32 cellular contexts compared by ENCODE assay signal in the genomic region with DNA sequence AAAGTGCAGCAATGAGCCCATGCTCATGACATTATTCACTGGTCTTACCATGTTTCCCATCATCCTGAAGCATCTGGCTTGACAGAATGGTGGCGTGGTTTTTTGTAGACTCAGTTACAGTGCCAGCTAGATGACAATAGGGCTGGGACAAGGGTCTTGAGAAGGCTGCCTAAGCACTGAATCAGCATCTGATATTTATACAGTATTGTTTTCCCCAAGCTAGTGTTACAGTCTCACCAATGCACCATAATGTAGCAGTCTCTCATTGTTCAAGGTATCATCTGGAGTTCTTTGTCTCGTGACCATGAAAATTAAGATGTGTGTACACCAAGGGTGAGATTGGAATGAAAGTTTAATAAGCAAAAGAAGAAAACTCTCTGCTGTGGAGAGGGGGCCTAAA. TPM values are rescaled to one million over a fixed set of nuclear protein-coding genes. Genes with fewer than 3 reads are reported as not detected.
"Had no signal": no experiment of that assay in that cellular context is flagged by ENCODE, and none has a peak within 500 bp of the region (broad histone marks: within the 10 kb centered on the region; RNA-seq: fewer than 3 reads in every experiment).

No MANE protein-coding gene starts in this region.

- H3K9me3 ChIP-seq: colonic mucosa, esophagus squamous epithelium, gastrocnemius medialis, gastroesophageal sphincter, heart left ventricle, heart right ventricle had no signal

- H3K36me3 ChIP-seq: colonic mucosa, esophagus muscularis mucosa, esophagus squamous epithelium, gastrocnemius medialis, gastroesophageal sphincter, heart left ventricle, heart right ventricle had no signal

- FAIRE-seq: colon, endometrium, endothelial cell of umbilical vein, frontal cortex had no signal

- H3K27ac Mint-ChIP-seq: dendritic cell treated with granulocyte-macrophage colony-stimulating factor and Interleukin-4, amounts not matched to agents 40 ng/mL and 50 ng/mL, for 4 days; effector memory CD8-positive, alpha-beta T cell; endodermal cell had no signal

- H3K4me3 ChIP-seq: colonic mucosa, coronary artery, dorsolateral prefrontal cortex, esophagus muscularis mucosa, esophagus squamous epithelium, gastrocnemius medialis, gastroesophageal sphincter, heart left ventricle, heart right ventricle had no signal

- H3K27me3 ChIP-seq: colonic mucosa, dorsolateral prefrontal cortex, esophagus muscularis mucosa, esophagus squamous epithelium, gastrocnemius medialis, gastroesophageal sphincter, heart left ventricle, heart right ventricle had no signal

- DNase-seq: colonic mucosa; cortex of kidney; dermis blood vessel endothelial cell; effector CD4-positive, alpha-beta T cell; effector CD8-positive, alpha-beta T cell; effector memory CD4-positive, alpha-beta T cell; effector memory CD8-positive, alpha-beta T cell; endodermal cell; erythroblast; esophagus squamous epithelium; foreskin fibroblast; foreskin keratinocyte; foreskin melanocyte; gastrocnemius medialis; glutamatergic neuron; head of caudate nucleus; heart left ventricle; heart right ventricle had no signal

- H3K27ac ChIP-seq: colonic mucosa, coronary artery, dorsolateral prefrontal cortex, epithelial cell of prostate, esophagus muscularis mucosa, esophagus squamous epithelium, foreskin keratinocyte, gastrocnemius medialis, gastroesophageal sphincter, heart left ventricle, heart right ventricle had no signal

- H3K4me1 ChIP-seq: colonic mucosa, esophagus muscularis mucosa, foreskin keratinocyte, gastrocnemius medialis, gastroesophageal sphincter, heart left ventricle, heart right ventricle had no signal

- ATAC-seq: effector memory CD8-positive, alpha-beta T cell; esophagus mucosa; foreskin keratinocyte; gastrocnemius medialis; gastroesophageal sphincter; heart left ventricle; heart right ventricle had no signal

- H3K4me3 Mint-ChIP-seq: dendritic cell treated with granulocyte-macrophage colony-stimulating factor and Interleukin-4, amounts not matched to agents 40 ng/mL and 50 ng/mL, for 4 days; effector memory CD8-positive, alpha-beta T cell; endodermal cell had no signal

- H3K4me1 Mint-ChIP-seq: endodermal cell had no signal

RNA-seq across cellular contexts. Expression of gene GGTA1, which starts 19.0 kb away (rescaled TPM):
- total RNA-seq: endodermal cell, endothelial cell of umbilical vein, epithelial cell of proximal tubule, fibroblast of lung, fibroblast of villous mesenchyme, foreskin keratinocyte had no signal
- polyA plus RNA-seq: endothelial cell of umbilical vein, fibroblast of lung, foreskin keratinocyte had no signal
